ENCODE assay signal across 1 cellular context in the genomic region with DNA sequence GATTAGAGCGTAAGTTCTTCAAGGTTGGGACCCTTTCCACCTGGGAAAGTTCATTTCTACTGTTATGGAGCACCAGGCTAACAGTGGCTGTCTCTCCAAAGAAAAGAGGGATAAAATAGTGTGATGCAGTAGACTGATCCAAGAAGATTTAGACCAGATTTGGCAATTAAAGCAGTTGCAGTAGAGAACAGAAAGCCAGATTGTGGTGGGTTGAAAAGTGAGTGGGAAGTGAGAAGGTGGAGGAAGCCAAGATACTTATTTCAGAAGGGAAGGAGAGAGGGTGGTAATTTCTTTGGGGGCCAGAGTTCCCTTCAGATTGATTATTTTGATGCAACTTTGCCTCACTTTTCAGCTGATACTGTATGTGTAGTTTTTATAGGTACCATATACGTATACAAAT.
TF ChIP-seq lines count a peak whose summit lies in the region.

No MANE protein-coding gene starts in this region.

TF ChIP-seq in GM12878, 131 proteins besides CTCF, POLR2A, EP300 and RAD21:
- TF ChIP-seq SPI1 (IDR thresholded peaks at IDR 0.05; ENCODE audit: borderline replicate concordance, insufficient read depth, low read depth, low read length) (peak; percentile 37; the same call in 1 of the 2 replicates), NFYA (IDR thresholded peaks at IDR 0.05; ENCODE audit: borderline replicate concordance, low read depth, low read length) (no peak), IKZF2 (IDR thresholded peaks at IDR 0.05) (peak in 1 of 2 experiments; percentile 55; a peak in 3 of 4 replicates), ZNF274 (IDR thresholded peaks at IDR 0.05; ENCODE audit: insufficient read depth, insufficient read length) (no peak), RUNX3 (IDR thresholded peaks at IDR 0.05; ENCODE audit: low read length) (peak; percentile 43), IKZF1 (conservative IDR thresholded peaks at IDR 0.05) (peak; percentile 42)
